ENCODE assay signal across 8 cellular contexts in genomic region chr7:16078076-16078952, GRCh38.
A peak's percentile ranks its signal among the peaks of the same experiment; 100 is the strongest.
DNase-seq lines count a peak whose midpoint lies in the region; ATAC-seq and TF ChIP-seq lines count a peak whose summit lies in the region.

No MANE protein-coding gene starts in this region.

- H3K4me1 ChIP-seq in adrenal gland (replicated peaks in 1 of 2) (no peaks in the 10 kb centered on the region), hepatocyte (ENCODE audit: insufficient read depth) (no peaks in the 10 kb centered on the region)

- H3K27me3 ChIP-seq in adrenal gland (no peaks in the 10 kb centered on the region), hepatocyte (no peaks in the 10 kb centered on the region)

- no peak overlapping the region for H3K27ac Mint-ChIP-seq in stimulated activated naive B cell treated with anti-CD40 and anti-IgM and Interleukin-4, amounts not matched to agents 10 μg/mL and 1 μg/mL and 100 μg/mL, for 72 hours

- no peak overlapping the region for H3K27ac ChIP-seq in adrenal gland
- peak overlapping the region; percentile 7 for H3K27ac ChIP-seq in hepatocyte

- TF ChIP-seq CTCF in adrenal gland (IDR thresholded peaks at IDR 0.05) (peak; percentile 34 to 69 (median 60)), hepatocyte (IDR thresholded peaks at IDR 0.05; ENCODE audit: poor library complexity) (peak; percentile 80)

- H3K4me3 ChIP-seq in adrenal gland (no peak overlapping the region), hepatocyte (no peak overlapping the region)

- DNase-seq in Caki2 (ENCODE audit: low read depth) = peak; percentile 68
- peak; percentile 36 for DNase-seq in NCI-H2227 treated with DMSO at 0.1 percent for 48 hours (lab: John Stamatoyannopoulos, UW)
- DNase-seq in adrenal gland = peak in 5 of 7 donors; percentile 20 to 41 (median 35)
- DNase-seq in hepatocyte (ENCODE audit: low spot score) = peak; percentile 76
- no peak for DNase-seq in stimulated activated naive B cell treated with anti-CD40 and anti-IgM and Interleukin-4, amounts not matched to agents 10 μg/mL and 1 μg/mL and 100 μg/mL, for 72 hours
- no peak for DNase-seq in AG08396 (ENCODE audit: low spot score)

- H3K9me3 ChIP-seq in adrenal gland (replicated peaks in 1 of 3) (no peaks in the 10 kb centered on the region), hepatocyte (ENCODE audit: low read depth) (no peaks in the 10 kb centered on the region)

- TF ChIP-seq POLR2A in adrenal gland (IDR thresholded peaks at IDR 0.05) = no peak

- ATAC-seq in GM19023 (IDR thresholded peaks at IDR 0.05; ENCODE audit: unreplicated experiment) (peak; percentile 61), HG03196 (IDR thresholded peaks at IDR 0.05; ENCODE audit: unreplicated experiment) (peak; percentile 64)
- peak; percentile 51 to 56 for ATAC-seq in stimulated activated naive B cell treated with anti-CD40 and anti-IgM and Interleukin-4, amounts not matched to agents 10 μg/mL and 1 μg/mL and 100 μg/mL, for 72 hours (replicated peaks)

- no peaks in the 10 kb centered on the region for H4K20me1 ChIP-seq in hepatocyte (ENCODE audit: insufficient read depth, poor library complexity, severe bottlenecking)

- intact Hi-C loops in adrenal gland (cut with DNase I) = loop anchor here (2.0 to 10.0 kb wide), 2 partner anchors 364 to 484 kb away; no protein-coding TSS in a partner anchor

- no peaks in the 10 kb centered on the region for H3K9me3 Mint-ChIP-seq in stimulated activated naive B cell treated with anti-CD40 and anti-IgM and Interleukin-4, amounts not matched to agents 10 μg/mL and 1 μg/mL and 100 μg/mL, for 72 hours

- in situ Hi-C loops in Caki2 (cut with HindIII; ENCODE audit: low pct_unique_long_range_greater_than_20kb, low sequenced_read_pairs) = no loop called here

- H3K9me2 ChIP-seq in hepatocyte (replicated peaks; ENCODE audit: insufficient read depth) = no peaks in the 10 kb centered on the region

- H3K27me3 Mint-ChIP-seq in stimulated activated naive B cell treated with anti-CD40 and anti-IgM and Interleukin-4, amounts not matched to agents 10 μg/mL and 1 μg/mL and 100 μg/mL, for 72 hours = no peaks in the 10 kb centered on the region

- no peak overlapping the region for H2AFZ ChIP-seq in hepatocyte

- H3K4me1 Mint-ChIP-seq in stimulated activated naive B cell treated with anti-CD40 and anti-IgM and Interleukin-4, amounts not matched to agents 10 μg/mL and 1 μg/mL and 100 μg/mL, for 72 hours = no peaks in the 10 kb centered on the region

- H3K36me3 ChIP-seq in adrenal gland (replicated peaks in 1 of 2) = no peaks in the 10 kb centered on the region
- H3K36me3 ChIP-seq in hepatocyte (replicated peaks; ENCODE audit: insufficient read depth, low read depth) = no peaks in the 10 kb centered on the region

- WGBS in adrenal gland, 4 donors = 20 to 33% (median 22%) methylated on average over 3 of the region's 3 CpGs
- WGBS in hepatocyte (ENCODE audit: low lambda C conversion rate, missing lambda C conversion rate) = 16% methylated on average over 3 of the region's 3 CpGs

- H3K4me3 Mint-ChIP-seq in stimulated activated naive B cell treated with anti-CD40 and anti-IgM and Interleukin-4, amounts not matched to agents 10 μg/mL and 1 μg/mL and 100 μg/mL, for 72 hours = no peak overlapping the region

- no peaks in the 10 kb centered on the region for H3K79me2 ChIP-seq in hepatocyte

- no peaks in the 10 kb centered on the region for H3K36me3 Mint-ChIP-seq in stimulated activated naive B cell treated with anti-CD40 and anti-IgM and Interleukin-4, amounts not matched to agents 10 μg/mL and 1 μg/mL and 100 μg/mL, for 72 hours

- H3K4me2 ChIP-seq in hepatocyte = no peak overlapping the region

Comparison
In these comparisons a context has a peak if more than half of its experiments do, and no peak if none do; other contexts are left out.
1. DNase-seq: peak in Caki2 (single experiment), NCI-H2227 treated with DMSO at 0.1 percent for 48 hours (single experiment), adrenal gland (5 of 7) and hepatocyte (single experiment); none in stimulated activated naive B cell treated with anti-CD40 and anti-IgM and Interleukin-4, amounts not matched to agents 10 μg/mL and 1 μg/mL and 100 μg/mL, for 72 hours (single experiment) and AG08396 (single experiment).
2. Peak in every context shown above with its lines, with median percentiles within 50 percentile points of each other: ATAC-seq.